In the genomic region with DNA sequence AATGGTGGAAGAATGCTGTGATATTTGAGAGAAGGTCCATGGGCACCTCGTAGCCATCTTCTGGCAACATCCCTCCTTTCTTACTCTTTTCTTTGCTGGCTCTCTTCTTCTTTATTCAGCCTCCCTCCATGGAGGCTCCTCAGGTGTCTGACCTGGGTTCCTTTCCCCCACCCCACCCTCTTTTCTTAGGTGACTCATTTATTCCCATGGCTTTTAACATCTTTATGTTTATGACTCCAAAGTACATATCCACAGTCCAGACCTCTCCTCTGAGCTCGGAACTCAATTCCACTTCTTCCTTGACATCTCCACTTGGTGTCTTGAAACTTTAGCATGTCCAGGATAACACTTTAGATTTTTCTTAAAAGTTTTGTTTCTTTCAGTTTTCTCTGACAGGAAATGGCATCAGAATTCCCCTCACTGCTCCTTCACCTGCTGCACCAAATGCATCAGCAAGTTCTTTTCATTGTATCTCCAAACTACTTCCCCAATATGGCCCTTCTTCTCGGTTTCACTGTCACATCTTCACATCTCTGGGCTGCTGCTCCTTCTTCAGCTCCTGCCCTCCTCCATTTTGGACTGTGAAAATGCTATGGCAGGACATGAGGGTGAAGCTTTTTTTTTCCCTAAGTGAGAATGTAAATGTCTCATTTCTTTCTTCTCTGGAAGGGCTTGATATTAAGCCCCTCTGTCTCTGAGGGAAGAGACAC, we compare ENCODE assay signal across 18 cellular contexts.
DNase-seq lines count a peak whose midpoint lies in the region; ATAC-seq, FAIRE-seq and TF ChIP-seq lines count a peak whose summit lies in the region.
"Had no signal": no experiment of that assay in that cellular context is flagged by ENCODE, and none has a peak within 500 bp of the region (broad histone marks: within the 10 kb centered on the region; RNA-seq: fewer than 3 reads in every experiment).

No MANE protein-coding gene starts in this region.

- WGBS in heart left ventricle, 4 donors, result 85 to 91% (median 90%) methylated on average over 3 of the region's 3 CpGs

- peaks cover 0 to 9% (median 0%) of the 10 kb centered on the region in 12 donors for H3K4me1 ChIP-seq in heart left ventricle

- ATAC-seq in GM18502 (IDR thresholded peaks at IDR 0.05; ENCODE audit: poor library complexity, unreplicated experiment) (peak; percentile 49), GM21529 (IDR thresholded peaks at IDR 0.05; ENCODE audit: unreplicated experiment) (peak; percentile 36), HG03159 (IDR thresholded peaks at IDR 0.05; ENCODE audit: unreplicated experiment) (peak; percentile 31), left colon (peak; percentile 94), heart left ventricle (no peak)
- ATAC-seq: esophagus mucosa had no signal

- no peak for TF ChIP-seq POLR2A in heart left ventricle (IDR thresholded peaks at IDR 0.05)

- DNase-seq in left colon (peak in 1 of 2 donors; percentile 19), urothelium cell line (ENCODE audit: low spot score) (no peak), heart left ventricle (no peak), amygdala (lab: John Stamatoyannopoulos, UW) (no peak), COLO668 (lab: John Stamatoyannopoulos, UW; ENCODE audit: unreplicated experiment) (no peak)
- DNase-seq: activated CD4-positive, alpha-beta memory T cell treated with anti-CD3 and anti-CD28 coated beads for 36 hours; activated T-cell treated with anti-CD3 and anti-CD28 coated beads, Interleukin-2, amount 50 U/mL, for 24 hours; NCI-H187; NCI-H446 treated with DMSO at 0.1 percent for 48 hours; ovary; Right ventricle myocardium superior; stimulated activated CD4-positive, alpha-beta T cell treated with anti-CD3 and anti-CD28 coated beads, Interleukin-4, amount 100 ng/mL, for 4 hours; stimulated activated CD8-positive, alpha-beta memory T cell treated with anti-CD3 and anti-CD28 coated beads, Interleukin-4, amount 100 ng/mL, for 48 hours had no signal

- no peak overlapping the region for H3K4me3 ChIP-seq in heart left ventricle
- H3K4me3 ChIP-seq: ovary, thoracic aorta had no signal

- H3K9me3 ChIP-seq in heart left ventricle, result no peaks in the 10 kb centered on the region
- H3K9me3 ChIP-seq: ovary, thoracic aorta had no signal

- no peaks in the 10 kb centered on the region for H3K36me3 ChIP-seq in heart left ventricle
- H3K36me3 ChIP-seq: ovary, thoracic aorta had no signal

- H3K27me3 ChIP-seq in heart left ventricle, result no peaks in the 10 kb centered on the region
- H3K27me3 ChIP-seq: ovary had no signal

- no peak for FAIRE-seq in urothelium cell line (lab: Jason Lieb, UNC)

- TF ChIP-seq CTCF in heart left ventricle (IDR thresholded peaks at IDR 0.05), result no peak

- intact Hi-C loops in left colon (cut with DNase I, micrococcal nuclease) (no loop called here), heart left ventricle (cut with DNase I) (loop anchor here in 3 of 10 donors (5.0 to 10.0 kb wide), 4 partner anchors 463 to 536 kb away; no protein-coding TSS in a partner anchor)

- H3K27ac ChIP-seq in heart left ventricle, result no peak overlapping the region
- H3K27ac ChIP-seq: ovary, thoracic aorta had no signal

Comparison
In these comparisons a context has a peak if more than half of its experiments do, and no peak if none do; other contexts are left out.
1. ATAC-seq: peak in GM18502 (single experiment), GM21529 (single experiment), HG03159 (single experiment) and left colon (single experiment); none in heart left ventricle (0 of 4).